18 cellular contexts compared by ENCODE assay signal in genomic region chrX:136647969-136648368, GRCh38. TPM values are rescaled to one million over a fixed set of nuclear protein-coding genes. Genes with fewer than 3 reads are reported as not detected.
DNase-seq lines count a peak whose midpoint lies in the region; ATAC-seq and TF ChIP-seq lines count a peak whose summit lies in the region.
"Had no signal": no experiment of that assay in that cellular context is flagged by ENCODE, and none has a peak within 500 bp of the region (broad histone marks: within the 10 kb centered on the region; RNA-seq: fewer than 3 reads in every experiment).

TSS of gene CD40LG (plus strand) at chrX:136648158. CDS start at chrX:136648249, 91 bp downstream.

- TF ChIP-seq CTCF in activated CD8-positive, alpha-beta T cell treated with anti-CD3 and anti-CD28 coated beads for 36 hours (IDR thresholded peaks at IDR 0.05) = no peak
- TF ChIP-seq CTCF in WERI-Rb-1 (IDR thresholded peaks at IDR 0.05; ENCODE audit: low read depth, low read length) = no peak

- H3K27me3 Mint-ChIP-seq in CD4-positive, alpha-beta memory T cell = no peaks in the 10 kb centered on the region
- no peaks in the 10 kb centered on the region for H3K27me3 Mint-ChIP-seq in activated CD8-positive, alpha-beta T cell treated with anti-CD3 and anti-CD28 coated beads for 36 hours

- peak within 1 kb of the TSS; percentile 84 for H3K4me3 ChIP-seq in CD4-positive, alpha-beta memory T cell (ENCODE audit: low read length in 2 of 2)
- H3K4me3 ChIP-seq in Jurkat, Clone E6-1 (ENCODE audit: low read length) = peak within 1 kb of the TSS; percentile 38
- H3K4me3 ChIP-seq in mononuclear cell (ENCODE audit: low read length) (peak within 1 kb of the TSS; percentile 44), WERI-Rb-1 (ENCODE audit: low read depth, low read length) (no peak within 1 kb of the TSS)
- H3K4me3 ChIP-seq: GM12878, right atrium auricular region, thoracic aorta had no signal

- intact Hi-C loops in CD4-positive, alpha-beta memory T cell (cut with micrococcal nuclease) = loop anchor here (2.0 kb wide), 4 partner anchors 13 to 47 kb away; no protein-coding TSS in a partner anchor
- intact Hi-C loops in activated CD8-positive, alpha-beta T cell treated with anti-CD3 and anti-CD28 coated beads for 36 hours (cut with micrococcal nuclease) = no loop called here

- peak within 1 kb of the TSS; percentile 82 for H3K27ac ChIP-seq in CD4-positive, alpha-beta memory T cell (ENCODE audit: low read depth, low read length)
- H3K27ac ChIP-seq in WERI-Rb-1 = no peak within 1 kb of the TSS
- H3K27ac ChIP-seq: epithelial cell of prostate, right atrium auricular region, thoracic aorta had no signal

- H3K36me3 ChIP-seq in CD4-positive, alpha-beta memory T cell (ENCODE audit: insufficient read depth, low read length) = peaks cover 24% of the 10 kb centered on the region
- H3K36me3 ChIP-seq in WERI-Rb-1 = no peaks in the 10 kb centered on the region
- H3K36me3 ChIP-seq: right atrium auricular region, thoracic aorta had no signal

- ATAC-seq in activated CD8-positive, alpha-beta T cell treated with anti-CD3 and anti-CD28 coated beads for 36 hours = no peak
- ATAC-seq in HG02870 (IDR thresholded peaks at IDR 0.05; ENCODE audit: unreplicated experiment) = no peak
- ATAC-seq: GM12878, left lobe of liver had no signal

- H3K27me3 ChIP-seq in CD4-positive, alpha-beta memory T cell (ENCODE audit: insufficient read depth, low read length) = no peaks in the 10 kb centered on the region
- H3K27me3 ChIP-seq in mononuclear cell (ENCODE audit: insufficient read depth, low read length) = no peaks in the 10 kb centered on the region
- H3K27me3 ChIP-seq in WERI-Rb-1 (ENCODE audit: insufficient read depth, low read depth, severe bottlenecking) = no peaks in the 10 kb centered on the region
- H3K27me3 ChIP-seq: right atrium auricular region had no signal

- H3K27ac Mint-ChIP-seq in CD4-positive, alpha-beta memory T cell = peak within 1 kb of the TSS; percentile 91 to 97 (median 94)
- H3K27ac Mint-ChIP-seq in activated CD8-positive, alpha-beta T cell treated with anti-CD3 and anti-CD28 coated beads for 36 hours = peak within 1 kb of the TSS; percentile 72

- peak within 1 kb of the TSS; percentile 89 to 99 (median 97) for H3K4me3 Mint-ChIP-seq in CD4-positive, alpha-beta memory T cell
- peak within 1 kb of the TSS; percentile 71 for H3K4me3 Mint-ChIP-seq in activated CD8-positive, alpha-beta T cell treated with anti-CD3 and anti-CD28 coated beads for 36 hours
- H3K4me3 Mint-ChIP-seq: brain had no signal

- CTCF ChIA-PET in CD4-positive, alpha-beta memory T cell (lab: Charles Lee; ENCODE audit: partially characterized antibody) = interaction anchor here (0.7 to 1.1 kb wide), 3 partner anchors 27 to 39 kb away, joined by 3 to 4 read pairs (median 3); no protein-coding TSS in a partner anchor
- CTCF ChIA-PET in activated CD8-positive, alpha-beta T cell treated with anti-CD3 and anti-CD28 coated beads for 36 hours (lab: Charles Lee) = no interaction called here

- POLR2A ChIA-PET in CD4-positive, alpha-beta memory T cell (lab: Charles Lee; ENCODE audit: partially characterized antibody) = interaction anchor here (0.7 to 7.5 kb wide), 15 partner anchors 10 to 59 kb away, joined by 3 to 148 read pairs (median 26); no protein-coding TSS in a partner anchor
- POLR2A ChIA-PET in activated CD8-positive, alpha-beta T cell treated with anti-CD3 and anti-CD28 coated beads for 36 hours (lab: Charles Lee) = no interaction called here

- no peaks in the 10 kb centered on the region for H3K9me3 Mint-ChIP-seq in CD4-positive, alpha-beta memory T cell
- H3K9me3 Mint-ChIP-seq in activated CD8-positive, alpha-beta T cell treated with anti-CD3 and anti-CD28 coated beads for 36 hours = no peaks in the 10 kb centered on the region

- H3K9me3 ChIP-seq in CD4-positive, alpha-beta memory T cell (ENCODE audit: control insufficient read depth in 1 of 2, low read length in 2 of 2) = no peaks in the 10 kb centered on the region
- H3K9me3 ChIP-seq in mononuclear cell (ENCODE audit: low read depth, low read length) (no peaks in the 10 kb centered on the region), WERI-Rb-1 (ENCODE audit: severe bottlenecking) (no peaks in the 10 kb centered on the region)
- H3K9me3 ChIP-seq: right atrium auricular region, thoracic aorta had no signal

- H3K4me1 Mint-ChIP-seq in CD4-positive, alpha-beta memory T cell = peaks cover 24 to 60% (median 33%) of the 10 kb centered on the region in 4 donors
- peaks cover 53% of the 10 kb centered on the region for H3K4me1 Mint-ChIP-seq in activated CD8-positive, alpha-beta T cell treated with anti-CD3 and anti-CD28 coated beads for 36 hours (ENCODE audit: low read depth)

- H3K36me3 Mint-ChIP-seq in CD4-positive, alpha-beta memory T cell = peaks cover 42 to 50% of the 10 kb centered on the region in 2 donors
- peaks cover 7% of the 10 kb centered on the region for H3K36me3 Mint-ChIP-seq in activated CD8-positive, alpha-beta T cell treated with anti-CD3 and anti-CD28 coated beads for 36 hours (ENCODE audit: low read depth)
- H3K36me3 Mint-ChIP-seq: brain had no signal

- peak in 1 of 5 donors; percentile 68 for DNase-seq in CD4-positive, alpha-beta memory T cell
- DNase-seq in Jurkat, Clone E6-1 (ENCODE audit: low read depth, low spot score) = no peak
- no peak for DNase-seq in activated CD8-positive, alpha-beta T cell treated with anti-CD3 and anti-CD28 coated beads for 36 hours
- DNase-seq in WERI-Rb-1 (no peak), SHP77 (lab: John Stamatoyannopoulos, UW) (no peak)
- DNase-seq: cortex of kidney, NCI-H187, NCI-H446, nucleus accumbens had no signal

- H3K4me1 ChIP-seq in CD4-positive, alpha-beta memory T cell (ENCODE audit: insufficient read depth, low read length) = peaks cover 44% of the 10 kb centered on the region
- peaks cover 5% of the 10 kb centered on the region for H3K4me1 ChIP-seq in mononuclear cell (ENCODE audit: insufficient read depth, low read length)
- H3K4me1 ChIP-seq: right atrium auricular region had no signal

RNA-seq across cellular contexts. Expression of gene CD40LG, which starts in this region (rescaled TPM):
- 10 to 100 TPM; 68.4 to 75.0 TPM for total RNA-seq in CD4-positive, alpha-beta memory T cell
- polyA plus RNA-seq in CD4-positive, alpha-beta memory T cell = 100 to 1,000 TPM; 109 to 137 TPM
- 0.64 TPM for polyA plus RNA-seq in Jurkat, Clone E6-1 (2012; ENCODE audit: insufficient read depth, insufficient read length)
- 1 to 10 TPM; 2.6 to 3.1 TPM for total RNA-seq in activated CD8-positive, alpha-beta T cell treated with anti-CD3 and anti-CD28 coated beads for 36 hours
- total RNA-seq in mononuclear cell = 18.4 TPM
- total RNA-seq: frontal cortex had no signal
